In genomic region chr4:4990857-4991540, GRCh38 we compare ENCODE assay signal across 11 cellular contexts. TPM values are rescaled to one million over a fixed set of nuclear protein-coding genes. Genes with fewer than 3 reads are reported as not detected.
DNase-seq lines count a peak whose midpoint lies in the region; ATAC-seq and TF ChIP-seq lines count a peak whose summit lies in the region.
"Had no signal": no experiment of that assay in that cellular context is flagged by ENCODE, and none has a peak within 500 bp of the region (broad histone marks: within the 10 kb centered on the region; RNA-seq: fewer than 3 reads in every experiment).

No MANE protein-coding gene starts in this region.

- H3K9me3 ChIP-seq in PC-3 (ENCODE audit: low read length) (no peaks in the 10 kb centered on the region), prostate gland (no peaks in the 10 kb centered on the region)

- peak overlapping the region; percentile 7; the same call in 1 of the 2 replicates for H2AFZ ChIP-seq in PC-3 (ENCODE audit: low read length)

- ATAC-seq in PC-3 (peak; percentile 66), HG02840 (IDR thresholded peaks at IDR 0.05; ENCODE audit: low FRiP score, unreplicated experiment) (no peak)
- ATAC-seq in natural killer cell treated with Interleukin-12 subunit alpha and Interleukin-12 subunit beta and Interleukin-15 and Interleukin-18, amount 100 ng/mL, for 72 hours, result peak; percentile 80 to 85

- H4K20me1 ChIP-seq in PC-3 (ENCODE audit: low read length), result no peaks in the 10 kb centered on the region

- H3K4me3 ChIP-seq in AG04449 (ENCODE audit: low read depth, low read length), result no peak overlapping the region
- no peak overlapping the region for H3K4me3 ChIP-seq in PC-3 (ENCODE audit: low read length)
- no peak overlapping the region for H3K4me3 ChIP-seq in fibroblast of the aortic adventitia (ENCODE audit: low read depth, low read length)
- H3K4me3 ChIP-seq in prostate gland, result no peak overlapping the region

- peak overlapping the region; percentile 52 for H3K27ac ChIP-seq in PC-3 (ENCODE audit: low read length)
- no peak overlapping the region for H3K27ac ChIP-seq in prostate gland
- H3K27ac ChIP-seq: C4-2B had no signal

- no TSS peak for BruUV-seq in PC-3 (replicated peaks; lab: Mats Ljungman, UMichigan)

- H3K36me3 Mint-ChIP-seq in natural killer cell treated with Interleukin-12 subunit alpha and Interleukin-12 subunit beta and Interleukin-15 and Interleukin-18, amount 100 ng/mL, for 72 hours, result no peaks in the 10 kb centered on the region
- no peaks in the 10 kb centered on the region for H3K36me3 Mint-ChIP-seq in activated naive CD4-positive, alpha-beta T cell treated with anti-CD3 and anti-CD28 coated beads for 36 hours (ENCODE audit: low read depth)

- peak overlapping the region; percentile 35 for H3K4me2 ChIP-seq in PC-3 (ENCODE audit: low read length)

- no peaks in the 10 kb centered on the region for H3K9me3 Mint-ChIP-seq in natural killer cell treated with Interleukin-12 subunit alpha and Interleukin-12 subunit beta and Interleukin-15 and Interleukin-18, amount 100 ng/mL, for 72 hours
- no peaks in the 10 kb centered on the region for H3K9me3 Mint-ChIP-seq in activated naive CD4-positive, alpha-beta T cell treated with anti-CD3 and anti-CD28 coated beads for 36 hours

- CTCF ChIA-PET in AG04449 (lab: Yijun Ruan, JAX) (no interaction called here), PC-3 (lab: Charles Lee) (no interaction called here)
- CTCF ChIA-PET in activated naive CD4-positive, alpha-beta T cell treated with anti-CD3 and anti-CD28 coated beads for 36 hours (lab: Charles Lee), result no interaction called here

- TF ChIP-seq POLR2A in prostate gland (IDR thresholded peaks at IDR 0.05), result no peak

- no peak for TF ChIP-seq CTCF in AG04449 (IDR thresholded peaks at IDR 0.05; ENCODE audit: insufficient read depth, low read length, missing control alignments)
- TF ChIP-seq CTCF in PC-3 (conservative IDR thresholded peaks at IDR 0.05; ENCODE audit: low read depth, low read length), result no peak
- TF ChIP-seq CTCF in fibroblast of the aortic adventitia (IDR thresholded peaks at IDR 0.05; ENCODE audit: insufficient read depth, low read length), result peak; percentile 3
- no peak for TF ChIP-seq CTCF in prostate gland (IDR thresholded peaks at IDR 0.05)

- no peak overlapping the region for H3K27ac Mint-ChIP-seq in natural killer cell treated with Interleukin-12 subunit alpha and Interleukin-12 subunit beta and Interleukin-15 and Interleukin-18, amount 100 ng/mL, for 72 hours
- H3K27ac Mint-ChIP-seq in activated naive CD4-positive, alpha-beta T cell treated with anti-CD3 and anti-CD28 coated beads for 36 hours, result no peak overlapping the region

- no peaks in the 10 kb centered on the region for H3F3A ChIP-seq in PC-3 (ENCODE audit: low read length, unreplicated experiment)

- no peaks in the 10 kb centered on the region for H3K79me2 ChIP-seq in PC-3 (ENCODE audit: low read length)

- H3K4me1 ChIP-seq in PC-3 (ENCODE audit: insufficient read depth, low read length) (peaks cover 19% of the 10 kb centered on the region), prostate gland (replicated peaks) (no peaks in the 10 kb centered on the region)

- peaks cover 5 to 9% of the 10 kb centered on the region in 2 donors for H3K27me3 Mint-ChIP-seq in natural killer cell treated with Interleukin-12 subunit alpha and Interleukin-12 subunit beta and Interleukin-15 and Interleukin-18, amount 100 ng/mL, for 72 hours
- peaks cover 8% of the 10 kb centered on the region for H3K27me3 Mint-ChIP-seq in activated naive CD4-positive, alpha-beta T cell treated with anti-CD3 and anti-CD28 coated beads for 36 hours (ENCODE audit: low read depth)

- H3K36me3 ChIP-seq in PC-3 (ENCODE audit: low read depth, low read length), result no peaks in the 10 kb centered on the region
- H3K36me3 ChIP-seq in prostate gland, result no peaks in the 10 kb centered on the region

- peak overlapping the region; percentile 9; the same call in 1 of the 2 replicates for H3K9ac ChIP-seq in PC-3 (ENCODE audit: low read length)

- DNase-seq in AG04449 (ENCODE audit: low read depth, low spot score), result peak; percentile 12
- DNase-seq in PC-3, result peak; percentile 81
- DNase-seq in fibroblast of the aortic adventitia (ENCODE audit: low read depth), result peak; percentile 98
- peak; percentile 63 for DNase-seq in natural killer cell treated with Interleukin-12 subunit alpha and Interleukin-12 subunit beta and Interleukin-15 and Interleukin-18, amount 100 ng/mL, for 72 hours (ENCODE audit: low spot score)
- no peak for DNase-seq in NCI-H1417 treated with DMSO at 0.1 percent for 48 hours (lab: John Stamatoyannopoulos, UW)
- DNase-seq in prostate gland (ENCODE audit: low spot score), result no peak
- no peak for DNase-seq in activated naive CD4-positive, alpha-beta T cell treated with anti-CD3 and anti-CD28 coated beads for 36 hours
- DNase-seq: NCI-H446 treated with DMSO at 0.1 percent for 48 hours; stimulated activated CD8-positive, alpha-beta memory T cell treated with anti-CD3 and anti-CD28 coated beads, Interleukin-4, amount 100 ng/mL, for 48 hours had no signal

- POLR2A ChIA-PET in AG04449 (lab: Yijun Ruan, JAX) (no interaction called here), PC-3 (lab: Charles Lee; ENCODE audit: unreplicated experiment) (no interaction called here)

- no peaks in the 10 kb centered on the region for H3K9me2 ChIP-seq in PC-3 (replicated peaks; ENCODE audit: low read length)

- 63% methylated on average over 15 of the region's 15 CpGs for WGBS in prostate gland

- H3K4me1 Mint-ChIP-seq in natural killer cell treated with Interleukin-12 subunit alpha and Interleukin-12 subunit beta and Interleukin-15 and Interleukin-18, amount 100 ng/mL, for 72 hours (ENCODE audit: low read depth in 2 of 2), result peaks cover 13 to 22% of the 10 kb centered on the region in 2 donors
- H3K4me1 Mint-ChIP-seq in activated naive CD4-positive, alpha-beta T cell treated with anti-CD3 and anti-CD28 coated beads for 36 hours (ENCODE audit: low read depth), result no peaks in the 10 kb centered on the region

- H3K27me3 ChIP-seq in PC-3 (ENCODE audit: low read length) (no peaks in the 10 kb centered on the region), prostate gland (replicated peaks; ENCODE audit: insufficient read depth) (no peaks in the 10 kb centered on the region)

- H3K4me3 Mint-ChIP-seq in natural killer cell treated with Interleukin-12 subunit alpha and Interleukin-12 subunit beta and Interleukin-15 and Interleukin-18, amount 100 ng/mL, for 72 hours, result peak overlapping the region; percentile 32
- H3K4me3 Mint-ChIP-seq in activated naive CD4-positive, alpha-beta T cell treated with anti-CD3 and anti-CD28 coated beads for 36 hours, result no peak overlapping the region

- intact Hi-C loops in PC-3 (cut with micrococcal nuclease), result no loop called here
- intact Hi-C loops in prostate gland (cut with DNase I), result no loop called here
- intact Hi-C loops in activated naive CD4-positive, alpha-beta T cell treated with anti-CD3 and anti-CD28 coated beads for 36 hours (cut with micrococcal nuclease), result loop anchor here (10.0 kb wide), 1 partner anchor 506 kb away; no protein-coding TSS in a partner anchor

RNA-seq across cellular contexts. Expression of gene CYTL1, which starts 28.3 kb away (rescaled TPM):
- total RNA-seq in PC-3 (2014; rRNA removed) (not detected in 2 replicates), fibroblast of the aortic adventitia (ENCODE audit: low replicate concordance) (12.5 TPM in 1 of 2 replicates, not detected in the other), prostate gland (1 to 10 TPM; 1.4 to 2.2 TPM)
- not detected for total RNA-seq in natural killer cell treated with Interleukin-12 subunit alpha and Interleukin-12 subunit beta and Interleukin-15 and Interleukin-18, amount 100 ng/mL, for 72 hours
- total RNA-seq in activated naive CD4-positive, alpha-beta T cell treated with anti-CD3 and anti-CD28 coated beads for 36 hours, result not detected

Comparison
In these comparisons a context has a peak if more than half of its experiments do, and no peak if none do; other contexts are left out.
1. DNase-seq: peak in AG04449 (single experiment), PC-3 (single experiment), fibroblast of the aortic adventitia (single experiment) and natural killer cell treated with Interleukin-12 subunit alpha and Interleukin-12 subunit beta and Interleukin-15 and Interleukin-18, amount 100 ng/mL, for 72 hours (single experiment); none in NCI-H1417 treated with DMSO at 0.1 percent for 48 hours (single experiment), prostate gland (single experiment) and activated naive CD4-positive, alpha-beta T cell treated with anti-CD3 and anti-CD28 coated beads for 36 hours (single experiment).